In genomic region chr9:22588918-22589317, GRCh38 we compare ENCODE assay signal across 27 cellular contexts.
"Had no signal": no experiment of that assay in that cellular context is flagged by ENCODE, and none has a peak within 500 bp of the region (broad histone marks: within the 10 kb centered on the region; RNA-seq: fewer than 3 reads in every experiment).

No MANE protein-coding gene starts in this region.

- FAIRE-seq: urothelium cell line had no signal

- H3K27ac ChIP-seq: stomach, suprapubic skin, testis, thoracic aorta, thyroid gland, tibial artery, tibial nerve, transverse colon, upper lobe of left lung, upper lobe of right lung, uterus, vagina had no signal

- DNase-seq: stimulated activated CD4-positive, alpha-beta T cell treated with anti-CD3 and anti-CD28 coated beads, Interleukin-2, amount 100 ng/mL, for 48 hours; stimulated activated CD4-positive, alpha-beta T cell treated with anti-CD3 and anti-CD28 coated beads, Interleukin-4, amount 100 ng/mL, for 1 hour; stimulated activated CD4-positive, alpha-beta T cell treated with anti-CD3 and anti-CD28 coated beads, Interleukin-4, amount 100 ng/mL, for 24 hours; stimulated activated CD4-positive, alpha-beta T cell treated with anti-CD3 and anti-CD28 coated beads, Interleukin-4, amount 100 ng/mL, for 4 hours; stimulated activated CD8-positive, alpha-beta memory T cell treated with anti-CD3 and anti-CD28 coated beads, Interleukin-4, amount 100 ng/mL, for 48 hours; stimulated activated naive B cell treated with anti-CD40 and anti-IgM and Interleukin-4, amounts not matched to agents 10 μg/mL and 1 μg/mL and 100 μg/mL, for 72 hours; stimulated activated naive CD4-positive, alpha-beta T cell; stimulated activated naive CD4-positive, alpha-beta T cell treated with Interleukin-2 at 50 U/mL for 16 hours; stimulated activated naive CD8-positive, alpha-beta T cell treated with anti-CD3 and anti-CD28 coated beads, Interleukin-15, amount 100 ng/mL, for 72 hours; stimulated activated naive CD8-positive, alpha-beta T cell treated with anti-CD3 and anti-CD28 coated beads, Interleukin-15, Interleukin-2, amounts not matched to agents 100 U/mL and 50 U/mL, for 24 hours; stomach; substantia nigra; testis; thyroid gland; tibial artery; transverse colon; trophoblast cell; upper lobe of left lung; upper lobe of right lung; uterus had no signal

- H3K9me3 ChIP-seq: suprapubic skin, testis, thoracic aorta, thyroid gland, tibial artery, tibial nerve, transverse colon, upper lobe of left lung, upper lobe of right lung, uterus, vagina had no signal

- ATAC-seq: stimulated activated effector memory CD8-positive, alpha-beta T cell treated with anti-CD3 and anti-CD28 coated beads, Interleukin-12 subunit alpha, Interleukin-12 subunit beta, amount 100 ng/mL, for 72 hours; stimulated activated memory B cell treated with anti-CD40 and anti-IgM and Interleukin-4, amounts not matched to agents 10 μg/mL and 1 μg/mL and 100 μg/mL, for 72 hours; stimulated activated naive B cell treated with anti-CD40 and anti-IgM and Interleukin-4, amounts not matched to agents 10 μg/mL and 1 μg/mL and 100 μg/mL, for 72 hours; stimulated activated naive CD8-positive, alpha-beta T cell treated with anti-CD3 and anti-CD28 coated beads, Interleukin-15, amount 100 ng/mL, for 72 hours; stimulated activated naive CD8-positive, alpha-beta T cell treated with anti-CD3 and anti-CD28 coated beads, Interleukin-15, Interleukin-2, amounts not matched to agents 100 U/mL and 50 U/mL, for 24 hours; upper lobe of right lung had no signal

- H3K27me3 ChIP-seq: stomach, suprapubic skin, testis, thyroid gland, tibial artery, tibial nerve, transverse colon, upper lobe of left lung, upper lobe of right lung, uterus, vagina had no signal

- H3K36me3 ChIP-seq: stomach, suprapubic skin, thoracic aorta, thyroid gland, tibial artery, tibial nerve, transverse colon, upper lobe of left lung, upper lobe of right lung, uterus, vagina had no signal

- H3K4me3 ChIP-seq: stomach, suprapubic skin, testis, thoracic aorta, thyroid gland, tibial artery, tibial nerve, transverse colon, upper lobe of left lung, upper lobe of right lung, uterus, vagina had no signal

- H3K4me1 ChIP-seq: stomach, suprapubic skin, testis, thyroid gland, tibial artery, tibial nerve, transverse colon, upper lobe of left lung, upper lobe of right lung, uterus, vagina had no signal
